In genomic region chr1:8926707-8927694, GRCh38 we compare ENCODE assay signal across 1 cellular context.
TF ChIP-seq lines count a peak whose summit lies in the region.

No MANE protein-coding gene starts in this region.

TF ChIP-seq in K562, 482 proteins besides CTCF, POLR2A, EP300 and RAD21:
- no peak for TF ChIP-seq PTTG1 (tag; IDR thresholded peaks at IDR 0.05; ENCODE audit: low read depth)
- no peak for TF ChIP-seq CREB1 (IDR thresholded peaks at IDR 0.05)
- no peak for TF ChIP-seq CREB1 (CRISPR knock-in tag; IDR thresholded peaks at IDR 0.05)
- no peak for TF ChIP-seq LARP7 (IDR thresholded peaks at IDR 0.05)
- no peak for TF ChIP-seq RNF219 (CRISPR knock-in tag; IDR thresholded peaks at IDR 0.05)
- no peak for TF ChIP-seq ZNF780A (CRISPR knock-in tag; IDR thresholded peaks at IDR 0.05)
- no peak for TF ChIP-seq FOXJ3 (CRISPR knock-in tag; IDR thresholded peaks at IDR 0.05)
- no peak for TF ChIP-seq MBD2 (IDR thresholded peaks at IDR 0.05; ENCODE audit: borderline replicate concordance, low read depth)
- no peak for TF ChIP-seq ZNF280A (IDR thresholded peaks at IDR 0.05; ENCODE audit: low read depth, partially characterized antibody)
- no peak for TF ChIP-seq CHD2 (IDR thresholded peaks at IDR 0.05; ENCODE audit: low read depth, low read length)
- TF ChIP-seq CBX2 (IDR thresholded peaks at IDR 0.05; ENCODE audit: insufficient read depth, low read length, poor library complexity, severe bottlenecking) = no peak
- TF ChIP-seq ZNF311 (CRISPR knock-in tag; IDR thresholded peaks at IDR 0.05) = no peak
- TF ChIP-seq SREBF1 (IDR thresholded peaks at IDR 0.05; ENCODE audit: borderline replicate concordance, low read depth, low read length) = no peak
- TF ChIP-seq SMARCE1 (IDR thresholded peaks at IDR 0.05) = no peak
- no peak for TF ChIP-seq THAP7 (CRISPR knock-in tag; IDR thresholded peaks at IDR 0.05)
- no peak for TF ChIP-seq ZFPM2 (CRISPR knock-in tag; IDR thresholded peaks at IDR 0.05)
- no peak for TF ChIP-seq XRCC3 (IDR thresholded peaks at IDR 0.05)
- no peak for TF ChIP-seq ZNF12 (CRISPR knock-in tag; IDR thresholded peaks at IDR 0.05)
- no peak for TF ChIP-seq ZNF134 (CRISPR knock-in tag; conservative IDR thresholded peaks at IDR 0.05)
